12 cellular contexts compared by ENCODE assay signal in the genomic region with DNA sequence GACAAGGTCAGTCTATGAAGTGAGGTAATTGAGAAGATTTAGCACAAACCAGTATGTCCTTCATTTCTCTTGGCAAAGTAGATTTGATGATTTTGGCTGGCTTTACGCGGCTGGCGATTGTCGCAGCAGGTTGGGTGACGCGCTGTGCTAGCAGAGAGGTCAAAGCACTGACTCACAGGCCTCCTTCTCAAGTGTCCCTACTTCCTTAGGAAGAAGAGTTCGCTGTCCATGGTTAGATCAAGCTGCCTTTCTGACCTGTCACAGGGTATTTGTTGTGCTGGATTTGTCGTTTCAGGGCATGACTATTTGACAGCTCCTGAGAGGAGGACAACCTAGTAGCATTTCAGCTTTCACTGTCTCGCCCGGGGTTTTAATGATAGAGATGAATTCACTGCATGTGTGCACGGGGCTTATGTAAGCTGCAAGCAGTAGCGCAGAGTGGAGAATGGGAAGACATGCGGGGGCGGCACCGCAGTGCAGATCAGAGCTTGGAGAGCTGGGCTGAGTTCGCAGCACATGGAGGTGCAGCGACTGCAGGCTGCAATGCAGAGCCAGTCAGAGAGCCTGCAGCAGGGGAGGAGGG. TPM values are rescaled to one million over a fixed set of nuclear protein-coding genes. Genes with fewer than 3 reads are reported as not detected.
DNase-seq lines count a peak whose midpoint lies in the region; ATAC-seq and TF ChIP-seq lines count a peak whose summit lies in the region.
"Had no signal": no experiment of that assay in that cellular context is flagged by ENCODE, and none has a peak within 500 bp of the region (broad histone marks: within the 10 kb centered on the region; RNA-seq: fewer than 3 reads in every experiment).

No MANE protein-coding gene starts in this region.

- no peaks in the 10 kb centered on the region for H3K36me3 Mint-ChIP-seq in nephron progenitor cell (ENCODE audit: low read depth)

- no peak for TF ChIP-seq CTCF in fibroblast of mammary gland (conservative IDR thresholded peaks at IDR 0.05; ENCODE audit: control insufficient read depth, insufficient read depth, low read depth, low read length)
- no peak for TF ChIP-seq CTCF in nephron progenitor cell (IDR thresholded peaks at IDR 0.05)

- DNase-seq in DMS53 (lab: John Stamatoyannopoulos, UW) (peak; percentile 15), DMS53 treated with DMSO at 0.1 percent for 48 hours (lab: John Stamatoyannopoulos, UW; ENCODE audit: unreplicated experiment) (no peak), fibroblast of mammary gland (ENCODE audit: low read depth) (peak; percentile 72), nephron progenitor cell (peak; percentile 46), aorta (peak; percentile 80 to 88), KBM-7 (no peak)
- DNase-seq: colonic mucosa, KG1 had no signal

- H3K27ac Mint-ChIP-seq in nephron progenitor cell, result peak overlapping the region; percentile 17

- H3K4me3 ChIP-seq in fibroblast of mammary gland (ENCODE audit: control insufficient read depth, low read depth, low read length) (no peak overlapping the region), aorta (ENCODE audit: low read length in 2 of 2) (no peak overlapping the region)
- H3K4me3 ChIP-seq: colonic mucosa had no signal

- intact Hi-C loops in aorta (cut with DNase I), result loop anchor here (5.0 to 10.0 kb wide), 4 partner anchors 176 to 526 kb away; partner anchors contain the start of gene ATP1B1 (in 1 of the 2)

- H3K27me3 ChIP-seq in aorta (ENCODE audit: control insufficient read depth in 1 of 2, insufficient read depth in 2 of 2, low read length in 1 of 2), result no peaks in the 10 kb centered on the region
- H3K27me3 ChIP-seq: colonic mucosa had no signal

- H3K4me1 Mint-ChIP-seq in nephron progenitor cell, result peaks cover 59% of the 10 kb centered on the region

- no peaks in the 10 kb centered on the region for H3K36me3 ChIP-seq in aorta (ENCODE audit: control insufficient read depth in 1 of 2, insufficient read depth in 2 of 2, low read length in 1 of 2)
- H3K36me3 ChIP-seq: colonic mucosa had no signal

- ATAC-seq in aorta (ENCODE audit: low FRiP score) (peak; percentile 82), GM18498 (IDR thresholded peaks at IDR 0.05; ENCODE audit: unreplicated experiment) (no peak), GM19463 (IDR thresholded peaks at IDR 0.05; ENCODE audit: unreplicated experiment) (no peak)

- H3K4me3 Mint-ChIP-seq in nephron progenitor cell, result peak overlapping the region; percentile 37

- H3K27ac ChIP-seq in aorta (ENCODE audit: low read depth in 1 of 2, low read length in 2 of 2), result peak overlapping the region; percentile 68 to 95
- H3K27ac ChIP-seq: 22Rv1, colonic mucosa had no signal

- WGBS in aorta, 2 donors, result 3 to 6% methylated on average over 17 of the region's 17 CpGs

- in situ Hi-C loops in KBM-7 (cut with MboI; ENCODE audit: low pct_unique_long_range_greater_than_20kb, low sequenced_read_pairs), result loop anchor here (25.0 kb wide), 2 partner anchors 503 to 753 kb away; partner anchors contain the start of genes ATP1B1, BLZF1 and NME7

- H3K9me3 ChIP-seq in aorta (ENCODE audit: control insufficient read depth, low read length), result no peaks in the 10 kb centered on the region
- H3K9me3 ChIP-seq: colonic mucosa had no signal

- peaks cover 6% of the 10 kb centered on the region for H3K27me3 Mint-ChIP-seq in nephron progenitor cell (ENCODE audit: low read depth, poor library complexity)

- no peaks in the 10 kb centered on the region for H3K9me3 Mint-ChIP-seq in nephron progenitor cell

- H3K4me1 ChIP-seq in aorta (ENCODE audit: control insufficient read depth in 1 of 2, insufficient read depth in 2 of 2, low read length in 2 of 2), result peaks cover 8 to 12% of the 10 kb centered on the region in 2 donors
- H3K4me1 ChIP-seq: colonic mucosa had no signal

RNA-seq across cellular contexts. Expression of gene XCL1, which starts 32.8 kb away (rescaled TPM):
- under 1 TPM in 1 of 2 donors, not detected in 1; 0.26 TPM for total RNA-seq in aorta
- polyA plus RNA-seq in aorta, result under 1 TPM in 1 of 2 donors, not detected in 1; 0.20 TPM
- total RNA-seq: RPMI7951 had no signal

Comparison
In these comparisons a context has a peak if more than half of its experiments do, and no peak if none do; other contexts are left out.
1. DNase-seq: peak in DMS53 (single experiment), fibroblast of mammary gland (single experiment), nephron progenitor cell (single experiment) and aorta (2 of 2); none in DMS53 treated with DMSO at 0.1 percent for 48 hours (single experiment) and KBM-7 (single experiment).